In genomic region chr20:59743767-59744485, GRCh38 we compare ENCODE assay signal across 13 cellular contexts.
DNase-seq lines count a peak whose midpoint lies in the region; ATAC-seq and TF ChIP-seq lines count a peak whose summit lies in the region.
"Had no signal": no experiment of that assay in that cellular context is flagged by ENCODE, and none has a peak within 500 bp of the region (broad histone marks: within the 10 kb centered on the region; RNA-seq: fewer than 3 reads in every experiment).

No MANE protein-coding gene starts in this region.

- intact Hi-C loops in OCI-LY7 (cut with micrococcal nuclease; ENCODE audit: unreplicated experiment) = no loop called here

- POLR2A ChIA-PET in OCI-LY7 (lab: Charles Lee) = no interaction called here

- H2BK120ac ChIP-seq in mesendoderm (ENCODE audit: low read depth, low read length) = no peak overlapping the region

- H3K9ac ChIP-seq in mesendoderm (ENCODE audit: low read length) = no peak overlapping the region

- H3K4ac ChIP-seq in mesendoderm (ENCODE audit: low read depth, low read length) = no peak overlapping the region

- H3F3A ChIP-seq in GM23338 (replicated peaks; ENCODE audit: low read depth) = no peaks in the 10 kb centered on the region

- no peak overlapping the region for H3K18ac ChIP-seq in mesendoderm (ENCODE audit: low read length)

- peak; percentile 86 for ATAC-seq in GM23338
- ATAC-seq in HG03469 (IDR thresholded peaks at IDR 0.05; ENCODE audit: unreplicated experiment) = no peak
- ATAC-seq: left lung had no signal

- H3K56ac ChIP-seq in mesendoderm (ENCODE audit: low read length) = no peak overlapping the region

- no peaks in the 10 kb centered on the region for H3K4me1 Mint-ChIP-seq in GM23338
- H3K4me1 Mint-ChIP-seq: activated B cell treated with CpG ODN at 0.5 μM for 24 hours had no signal

- H3K9me3 Mint-ChIP-seq in GM23338 = no peaks in the 10 kb centered on the region; the same call in 2 of the 3 replicates
- H3K9me3 Mint-ChIP-seq: activated B cell treated with CpG ODN at 0.5 μM for 24 hours; activated T-helper 1 cell treated with anti-CD3 and anti-CD28 coated beads, Interleukin-12 subunit alpha, Interleukin-12 subunit beta, Interleukin-2, Interleukin-4 antibody, amounts not matched to agents 30 ng/mL and 10 ng/mL and 1 ng/mL, durations not matched to agents 14 hours and 24 hours and 36 hours had no signal

- H3K79me1 ChIP-seq in mesendoderm (ENCODE audit: low read length) = no peaks in the 10 kb centered on the region

- H4K20me1 ChIP-seq in GM23338 (replicated peaks; ENCODE audit: insufficient read depth) (no peaks in the 10 kb centered on the region), OCI-LY7 (ENCODE audit: insufficient read depth, low read length) (no peaks in the 10 kb centered on the region)

- no peak overlapping the region for H4K5ac ChIP-seq in mesendoderm (ENCODE audit: low read length)

- H3K27ac ChIP-seq in GM23338 (ENCODE audit: low read depth) (no peak overlapping the region), OCI-LY7 (ENCODE audit: low read depth, low read length, poor library complexity, severe bottlenecking) (no peak overlapping the region), mesendoderm (ENCODE audit: low read depth, low read length) (no peak overlapping the region)
- H3K27ac ChIP-seq: brain microvascular endothelial cell, left lung had no signal

- no peaks in the 10 kb centered on the region for H3K79me2 ChIP-seq in GM23338 (replicated peaks; ENCODE audit: insufficient read depth)
- no peaks in the 10 kb centered on the region for H3K79me2 ChIP-seq in OCI-LY7 (ENCODE audit: insufficient read depth, low read depth, low read length)
- H3K79me2 ChIP-seq in mesendoderm (ENCODE audit: control insufficient read depth, insufficient read depth, low read length) = no peaks in the 10 kb centered on the region

- H2BK5ac ChIP-seq in mesendoderm (ENCODE audit: low read length) = no peak overlapping the region

- no peaks in the 10 kb centered on the region for H3K4me1 ChIP-seq in GM23338 (ENCODE audit: insufficient read depth)
- H3K4me1 ChIP-seq in OCI-LY7 (ENCODE audit: insufficient read depth, low read length, poor library complexity, severe bottlenecking) = no peaks in the 10 kb centered on the region
- no peaks in the 10 kb centered on the region for H3K4me1 ChIP-seq in mesendoderm (ENCODE audit: control insufficient read depth, low read depth, low read length)
- H3K4me1 ChIP-seq: left lung had no signal

- H3K36me3 ChIP-seq in GM23338 (ENCODE audit: insufficient read depth) = no peaks in the 10 kb centered on the region
- no peaks in the 10 kb centered on the region for H3K36me3 ChIP-seq in OCI-LY7 (ENCODE audit: insufficient read depth, low read length)
- no peaks in the 10 kb centered on the region for H3K36me3 ChIP-seq in mesendoderm (ENCODE audit: control insufficient read depth, insufficient read depth, low read length)
- H3K36me3 ChIP-seq: brain microvascular endothelial cell, left lung had no signal

- no peak overlapping the region for H3K4me3 Mint-ChIP-seq in GM23338
- H3K4me3 Mint-ChIP-seq: activated B cell treated with CpG ODN at 0.5 μM for 24 hours; activated T-helper 1 cell treated with anti-CD3 and anti-CD28 coated beads, Interleukin-12 subunit alpha, Interleukin-12 subunit beta, Interleukin-2, Interleukin-4 antibody, amounts not matched to agents 30 ng/mL and 10 ng/mL and 1 ng/mL, durations not matched to agents 14 hours and 24 hours and 36 hours had no signal

- H3K9me3 ChIP-seq in OCI-LY7 (ENCODE audit: low read length) = no peaks in the 10 kb centered on the region
- H3K9me3 ChIP-seq: left lung had no signal

- DNase-seq in NCI-H146 (lab: John Stamatoyannopoulos, UW) (peak; percentile 6), NCI-H146 treated with DMSO at 0.1 percent for 48 hours (lab: John Stamatoyannopoulos, UW; ENCODE audit: unreplicated experiment) (no peak), GM23338 (ENCODE audit: low spot score) (peak; percentile 56), OCI-LY7 (ENCODE audit: low spot score) (peak; percentile 3), mesendoderm (peak; percentile 34), UCSD-AML1 (lab: John Stamatoyannopoulos, UW; ENCODE audit: unreplicated experiment) (no peak), CD1c-positive myeloid dendritic cell (ENCODE audit: extremely low spot score) (no peak)
- DNase-seq: activated B cell treated with CpG ODN at 0.5 μM for 24 hours; brain microvascular endothelial cell; left lung; stimulated activated CD4-positive, alpha-beta T cell treated with anti-CD3 and anti-CD28 coated beads, Interleukin-4, amount 100 ng/mL, for 4 hours had no signal

- H2AFZ ChIP-seq in GM23338 = no peak overlapping the region
- no peak overlapping the region for H2AFZ ChIP-seq in OCI-LY7 (ENCODE audit: low read length)

- no TSS peak for BruUV-seq in OCI-LY7 (replicated peaks; lab: Mats Ljungman, UMichigan)

- no peaks in the 10 kb centered on the region for H3K9me2 ChIP-seq in GM23338 (ENCODE audit: insufficient read depth)
- no peaks in the 10 kb centered on the region for H3K9me2 ChIP-seq in OCI-LY7 (ENCODE audit: insufficient read depth, low read length)

- H3K4me2 ChIP-seq in GM23338 (no peak overlapping the region), OCI-LY7 (ENCODE audit: low read length) (no peak overlapping the region), mesendoderm (ENCODE audit: low read length) (no peak overlapping the region)

- H3K27ac Mint-ChIP-seq in GM23338 = no peak overlapping the region
- H3K27ac Mint-ChIP-seq: activated B cell treated with CpG ODN at 0.5 μM for 24 hours; activated T-helper 1 cell treated with anti-CD3 and anti-CD28 coated beads, Interleukin-12 subunit alpha, Interleukin-12 subunit beta, Interleukin-2, Interleukin-4 antibody, amounts not matched to agents 30 ng/mL and 10 ng/mL and 1 ng/mL, durations not matched to agents 14 hours and 24 hours and 36 hours had no signal

- H2BK15ac ChIP-seq in mesendoderm (replicated peaks; ENCODE audit: low read depth) = no peak overlapping the region

- peaks cover 6% of the 10 kb centered on the region for H3K27me3 Mint-ChIP-seq in GM23338 (ENCODE audit: insufficient read depth, low read depth, poor library complexity)

- H3K27me3 ChIP-seq in GM23338 (ENCODE audit: insufficient read depth) = no peaks in the 10 kb centered on the region; the same call in 1 of the 2 replicates
- H3K27me3 ChIP-seq in mesendoderm (ENCODE audit: insufficient read depth, low read length, poor library complexity) = no peaks in the 10 kb centered on the region
- H3K27me3 ChIP-seq: brain microvascular endothelial cell had no signal

- WGBS in mesendoderm (ENCODE audit: extremely low coverage, insufficient coverage, low lambda C conversion rate) = no CpG with 5 or more reads among the region's 21 CpGs

- TF ChIP-seq CTCF in GM23338 (conservative IDR thresholded peaks at IDR 0.05; ENCODE audit: low read depth in 2 of 2) (peak; percentile 33 to 50), OCI-LY7 (conservative IDR thresholded peaks at IDR 0.05; ENCODE audit: low read length) (peak; percentile 43; the same call in 1 of the 2 replicates)

- H3K4me3 ChIP-seq in GM23338 (no peak overlapping the region), OCI-LY7 (ENCODE audit: low read depth, low read length, poor library complexity, severe bottlenecking) (no peak overlapping the region), mesendoderm (ENCODE audit: low read length) (no peak overlapping the region)
- H3K4me3 ChIP-seq: left lung had no signal

- no peak overlapping the region for H3K23ac ChIP-seq in mesendoderm (ENCODE audit: low read length)

- no peaks in the 10 kb centered on the region; the same call in 2 of the 3 replicates for H3K36me3 Mint-ChIP-seq in GM23338 (ENCODE audit: low read depth)

- CTCF ChIA-PET in OCI-LY7 (lab: Charles Lee; ENCODE audit: unreplicated experiment) = no interaction called here

- no peak overlapping the region for H2AK5ac ChIP-seq in mesendoderm (ENCODE audit: low read length)

- H4K8ac ChIP-seq in mesendoderm (ENCODE audit: low read depth, low read length) = no peak overlapping the region

TF ChIP-seq in GM23338, 12 proteins besides CTCF, POLR2A, EP300 and RAD21 (continues in another document):
- no peak for TF ChIP-seq CREB1 (CRISPR knock-in tag; IDR thresholded peaks at IDR 0.05; ENCODE audit: low read depth)

Comparison
In these comparisons a context has a peak if more than half of its experiments do, and no peak if none do; other contexts are left out.
1. DNase-seq: peak in NCI-H146 (single experiment), GM23338 (single experiment), OCI-LY7 (single experiment) and mesendoderm (single experiment); none in NCI-H146 treated with DMSO at 0.1 percent for 48 hours (single experiment), UCSD-AML1 (single experiment) and CD1c-positive myeloid dendritic cell (single experiment).